Comparison of ENCODE assay signal across 22 cellular contexts in the genomic region with DNA sequence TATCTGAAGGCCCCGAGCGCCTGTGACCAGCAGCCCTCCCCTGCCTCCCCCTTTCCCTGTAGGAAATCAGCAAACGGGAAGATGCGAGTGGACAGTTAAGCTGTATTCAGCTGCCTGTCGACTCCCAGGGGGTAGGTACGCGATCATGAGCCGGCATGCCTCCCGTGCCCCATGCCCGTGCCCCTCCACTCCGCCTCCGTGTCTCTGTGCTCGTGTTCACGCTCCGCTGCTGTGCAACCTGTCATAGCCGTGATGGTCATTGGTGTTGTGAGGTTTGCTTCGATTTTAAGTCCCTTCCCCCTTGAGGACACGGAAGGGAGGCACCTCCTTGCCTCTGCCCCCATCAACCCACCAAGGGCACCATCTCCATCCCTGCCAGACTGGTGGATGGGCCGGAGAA. TPM values are rescaled to one million over a fixed set of nuclear protein-coding genes. Genes with fewer than 3 reads are reported as not detected.
"Had no signal": no experiment of that assay in that cellular context is flagged by ENCODE, and none has a peak within 500 bp of the region (broad histone marks: within the 10 kb centered on the region; RNA-seq: fewer than 3 reads in every experiment).

No MANE protein-coding gene starts in this region.

- H3K36me3 Mint-ChIP-seq: memory B cell; natural killer cell; stimulated activated effector memory CD8-positive, alpha-beta T cell treated with anti-CD3 and anti-CD28 coated beads, Interleukin-12 subunit alpha, Interleukin-12 subunit beta, amount 100 ng/mL, for 72 hours had no signal

- H3K27me3 ChIP-seq: esophagus squamous epithelium, gastroesophageal sphincter, right lobe of liver, suprapubic skin, thyroid gland, upper lobe of left lung, uterus had no signal

- H3K4me3 ChIP-seq: esophagus squamous epithelium, gastroesophageal sphincter, left ventricle myocardium inferior, lower lobe of right lung, prostate gland, right lobe of liver, suprapubic skin, thyroid gland, upper lobe of left lung, uterus had no signal

- H3K9ac ChIP-seq: parathyroid adenoma had no signal

- H3K36me3 ChIP-seq: esophagus squamous epithelium, gastroesophageal sphincter, left ventricle myocardium inferior, lower lobe of right lung, prostate gland, right lobe of liver, suprapubic skin, thyroid gland, upper lobe of left lung, uterus had no signal

- H3K4me1 Mint-ChIP-seq: natural killer cell; stimulated activated effector memory CD8-positive, alpha-beta T cell treated with anti-CD3 and anti-CD28 coated beads, Interleukin-12 subunit alpha, Interleukin-12 subunit beta, amount 100 ng/mL, for 72 hours had no signal

- H2AFZ ChIP-seq: parathyroid adenoma had no signal

- H3K9me3 Mint-ChIP-seq: effector memory CD8-positive, alpha-beta T cell; memory B cell; mesothelial cell of epicardium; natural killer cell; stimulated activated effector memory CD8-positive, alpha-beta T cell treated with anti-CD3 and anti-CD28 coated beads, Interleukin-12 subunit alpha, Interleukin-12 subunit beta, amount 100 ng/mL, for 72 hours had no signal

- DNase-seq: effector memory CD8-positive, alpha-beta T cell; esophagus squamous epithelium; foreskin fibroblast; glutamatergic neuron; left ventricle myocardium inferior; lower lobe of right lung; natural killer cell; right lobe of liver; stimulated activated CD4-positive, alpha-beta T cell treated with anti-CD3 and anti-CD28 coated beads, Interleukin-4, amount 100 ng/mL, for 1 hour; stimulated activated CD8-positive, alpha-beta memory T cell treated with anti-CD3 and anti-CD28 coated beads, Interleukin-4, amount 100 ng/mL, for 48 hours; stimulated activated naive CD8-positive, alpha-beta T cell treated with anti-CD3 and anti-CD28 coated beads, Interleukin-15, Interleukin-2, amounts not matched to agents 100 U/mL and 50 U/mL, for 24 hours; thyroid gland; uterus had no signal

- H3K79me2 ChIP-seq: parathyroid adenoma had no signal

- H3K9me3 ChIP-seq: esophagus squamous epithelium, gastroesophageal sphincter, left ventricle myocardium inferior, lower lobe of right lung, prostate gland, right lobe of liver, suprapubic skin, thyroid gland, upper lobe of left lung, uterus had no signal

- H3K4me1 ChIP-seq: lower lobe of right lung, parathyroid adenoma, right lobe of liver, uterus had no signal

- H3K27ac Mint-ChIP-seq: effector memory CD8-positive, alpha-beta T cell; memory B cell; mesothelial cell of epicardium; natural killer cell; stimulated activated effector memory CD8-positive, alpha-beta T cell treated with anti-CD3 and anti-CD28 coated beads, Interleukin-12 subunit alpha, Interleukin-12 subunit beta, amount 100 ng/mL, for 72 hours had no signal

- H3K27ac ChIP-seq: esophagus squamous epithelium, gastroesophageal sphincter, left ventricle myocardium inferior, lower lobe of right lung, parathyroid adenoma, prostate gland, right lobe of liver, suprapubic skin, thyroid gland, upper lobe of left lung, uterus had no signal

- H3K4me3 Mint-ChIP-seq: effector memory CD8-positive, alpha-beta T cell; memory B cell; mesothelial cell of epicardium; natural killer cell; stimulated activated effector memory CD8-positive, alpha-beta T cell treated with anti-CD3 and anti-CD28 coated beads, Interleukin-12 subunit alpha, Interleukin-12 subunit beta, amount 100 ng/mL, for 72 hours had no signal

RNA-seq across cellular contexts. Expression of gene CACNA1G, which starts 34.4 kb away (rescaled TPM):
- total RNA-seq: epithelial cell of proximal tubule, natural killer cell, right lobe of liver had no signal
